8 cellular contexts compared by ENCODE assay signal in genomic region chrX:47649302-47649701, GRCh38. TPM values are rescaled to one million over a fixed set of nuclear protein-coding genes. Genes with fewer than 3 reads are reported as not detected.
DNase-seq lines count a peak whose midpoint lies in the region; ATAC-seq and TF ChIP-seq lines count a peak whose summit lies in the region.

No MANE protein-coding gene starts in this region.

- in situ Hi-C loops in astrocyte of the spinal cord (cut with HindIII; ENCODE audit: low sequenced_read_pairs), result no loop called here

- TF ChIP-seq CTCF in left ventricle myocardium inferior (IDR thresholded peaks at IDR 0.05; ENCODE audit: borderline replicate concordance) (no peak), astrocyte of the spinal cord (IDR thresholded peaks at IDR 0.05; ENCODE audit: low read depth, low read length) (no peak), vagina (IDR thresholded peaks at IDR 0.05) (no peak)

- TF ChIP-seq POLR2A in vagina (IDR thresholded peaks at IDR 0.05), result no peak

- H4K91ac ChIP-seq in mesenchymal stem cell (ENCODE audit: low read length), result no peak overlapping the region

- no peak overlapping the region for H2BK15ac ChIP-seq in mesenchymal stem cell (ENCODE audit: low read depth, poor library complexity, severe bottlenecking)

- no peak overlapping the region for H2AFZ ChIP-seq in mesenchymal stem cell (ENCODE audit: low read depth, low read length)

- no peak overlapping the region for H2BK12ac ChIP-seq in mesenchymal stem cell (ENCODE audit: low read length in 2 of 2)

- peak overlapping the region; percentile 58 for H3K4me2 ChIP-seq in mesenchymal stem cell (ENCODE audit: low read length, poor library complexity, severe bottlenecking)

- no peak for ATAC-seq in Right ventricle myocardium inferior
- no peak for ATAC-seq in GM18858 (IDR thresholded peaks at IDR 0.05; ENCODE audit: unreplicated experiment)

- H3K4me1 ChIP-seq in left ventricle myocardium inferior (peaks cover 17% of the 10 kb centered on the region), mesenchymal stem cell (ENCODE audit: control insufficient read depth, insufficient read depth, low read depth, low read length) (peaks cover 13% of the 10 kb centered on the region), vagina (peaks cover 14% of the 10 kb centered on the region)

- no peak for DNase-seq in left ventricle myocardium inferior
- DNase-seq in Right ventricle myocardium inferior (ENCODE audit: missing footprints), result no peak
- DNase-seq in astrocyte of the spinal cord (ENCODE audit: low read depth, low spot score), result no peak
- DNase-seq in mesenchymal stem cell, result no peak
- DNase-seq in vagina (ENCODE audit: extremely low spot score in 2 of 2), result peak; percentile 37 to 81
- no peak for DNase-seq in DMS 273 (lab: John Stamatoyannopoulos, UW; ENCODE audit: unreplicated experiment)
- no peak for DNase-seq in KG1 (lab: John Stamatoyannopoulos, UW)

- intact Hi-C loops in left ventricle myocardium inferior (cut with micrococcal nuclease) (no loop called here), Right ventricle myocardium inferior (cut with DNase I) (loop anchor here (5.0 to 10.0 kb wide), 2 partner anchors 87 to 455 kb away; partner anchors contain the start of genes ARAF and UBA1), vagina (cut with DNase I) (no loop called here)

- peak overlapping the region in 1 of 2 experiments; percentile 11 for H3K18ac ChIP-seq in mesenchymal stem cell (ENCODE audit: low read depth in 1 of 2, low read length in 2 of 2)

- H3K9me3 ChIP-seq in left ventricle myocardium inferior (replicated peaks), result no peaks in the 10 kb centered on the region
- H3K9me3 ChIP-seq in mesenchymal stem cell (ENCODE audit: control insufficient read depth, low read length), result no peaks in the 10 kb centered on the region
- no peaks in the 10 kb centered on the region for H3K9me3 ChIP-seq in vagina

- no peak overlapping the region for H2BK5ac ChIP-seq in mesenchymal stem cell (ENCODE audit: low read depth, low read length, poor library complexity, severe bottlenecking)

- H3K4me3 ChIP-seq in left ventricle myocardium inferior (peak overlapping the region; percentile 76), astrocyte of the spinal cord (ENCODE audit: low read depth, low read length) (peak overlapping the region; percentile 65), mesenchymal stem cell (ENCODE audit: insufficient read depth in 1 of 2, low read depth in 1 of 2, low read length in 2 of 2) (peak overlapping the region in 1 of 2 experiments; percentile 82), vagina (peak overlapping the region; percentile 19 to 64)

- no peak overlapping the region for H2AK5ac ChIP-seq in mesenchymal stem cell (ENCODE audit: low read length, severe bottlenecking)

- H3K4ac ChIP-seq in mesenchymal stem cell (ENCODE audit: low read depth in 1 of 2, low read length in 2 of 2), result no peak overlapping the region

- 79% methylated on average over 3 of the region's 7 CpGs for WGBS in mesenchymal stem cell

- peaks cover 3% of the 10 kb centered on the region for H3K79me1 ChIP-seq in mesenchymal stem cell (replicated peaks; ENCODE audit: low read length, poor library complexity, severe bottlenecking)

- H3K23ac ChIP-seq in mesenchymal stem cell (ENCODE audit: low read length in 2 of 2), result no peak overlapping the region

- no peaks in the 10 kb centered on the region for H3K36me3 ChIP-seq in left ventricle myocardium inferior
- peaks cover 8 to 28% of the 10 kb centered on the region in 2 experiments for H3K36me3 ChIP-seq in mesenchymal stem cell (ENCODE audit: control insufficient read depth in 1 of 2, insufficient read depth in 2 of 2, low read depth in 1 of 2, low read length in 2 of 2)
- no peaks in the 10 kb centered on the region for H3K36me3 ChIP-seq in vagina

- H3K9ac ChIP-seq in mesenchymal stem cell (ENCODE audit: low read length), result peak overlapping the region; percentile 89

- H3K27ac ChIP-seq in left ventricle myocardium inferior (replicated peaks), result no peak overlapping the region
- H3K27ac ChIP-seq in mesenchymal stem cell (ENCODE audit: low read length, poor library complexity, severe bottlenecking), result no peak overlapping the region
- no peak overlapping the region for H3K27ac ChIP-seq in vagina

- H3K27me3 ChIP-seq in left ventricle myocardium inferior (ENCODE audit: low read depth) (no peaks in the 10 kb centered on the region), mesenchymal stem cell (ENCODE audit: control insufficient read depth in 1 of 2, insufficient read depth in 1 of 2, low read length in 2 of 2) (peaks cover 0 to 3% of the 10 kb centered on the region in 2 experiments), vagina (no peaks in the 10 kb centered on the region)

- no peak overlapping the region for H4K8ac ChIP-seq in mesenchymal stem cell (ENCODE audit: low read length)

- no peak overlapping the region for H2BK120ac ChIP-seq in mesenchymal stem cell (ENCODE audit: low read depth, low read length)

- H3K14ac ChIP-seq in mesenchymal stem cell (ENCODE audit: low read length in 2 of 2), result no peak overlapping the region

RNA-seq across cellular contexts. Expression of gene ELK1, which starts 1.1 kb away (rescaled TPM):
- total RNA-seq in left ventricle myocardium inferior, result 21.3 TPM
- 19.3 TPM for total RNA-seq in Right ventricle myocardium inferior
- 31.2 TPM for polyA plus RNA-seq in mesenchymal stem cell (2013, experiment 1 of 2)
- polyA plus RNA-seq in mesenchymal stem cell (2013, experiment 2 of 2), result 32.3 TPM
- total RNA-seq in vagina, result 18.9 TPM

RNA-seq across cellular contexts. Expression of gene UXT, which starts 9.7 kb away (rescaled TPM):
- total RNA-seq in left ventricle myocardium inferior (93.5 TPM), Right ventricle myocardium inferior (86.4 TPM), vagina (93.3 TPM)
- 125 TPM for polyA plus RNA-seq in mesenchymal stem cell (2013, experiment 1 of 2)
- 128 TPM for polyA plus RNA-seq in mesenchymal stem cell (2013, experiment 2 of 2)

RNA-seq across cellular contexts. Expression of gene CFP, which starts 19.6 kb away (rescaled TPM):
- 3.0 TPM for total RNA-seq in left ventricle myocardium inferior
- total RNA-seq in Right ventricle myocardium inferior, result 3.7 TPM
- polyA plus RNA-seq in mesenchymal stem cell (2013, experiment 1 of 2), result 0.36 TPM
- 0.26 TPM for polyA plus RNA-seq in mesenchymal stem cell (2013, experiment 2 of 2)
- 0.74 TPM for total RNA-seq in vagina

RNA-seq across cellular contexts. Expression of gene SYN1, which starts 29.6 kb away (rescaled TPM):
- total RNA-seq in left ventricle myocardium inferior (13.9 TPM), Right ventricle myocardium inferior (11.1 TPM), vagina (2.7 TPM)
- polyA plus RNA-seq in mesenchymal stem cell (2013, experiment 1 of 2), result 5.5 TPM
- 5.5 TPM for polyA plus RNA-seq in mesenchymal stem cell (2013, experiment 2 of 2)

Comparison
In these comparisons a context has a peak if more than half of its experiments do, and no peak if none do; other contexts are left out.
1. DNase-seq: peak in vagina (2 of 2); none in left ventricle myocardium inferior (single experiment), Right ventricle myocardium inferior (single experiment), astrocyte of the spinal cord (single experiment), mesenchymal stem cell (single experiment), DMS 273 (single experiment) and KG1 (single experiment).